ENCODE assay signal across 11 cellular contexts in genomic region chr1:40363721-40364120, GRCh38. TPM values are rescaled to one million over a fixed set of nuclear protein-coding genes. Genes with fewer than 3 reads are reported as not detected.
DNase-seq lines count a peak whose midpoint lies in the region; ATAC-seq and TF ChIP-seq lines count a peak whose summit lies in the region.
"Had no signal": no experiment of that assay in that cellular context is flagged by ENCODE, and none has a peak within 500 bp of the region (broad histone marks: within the 10 kb centered on the region; RNA-seq: fewer than 3 reads in every experiment).

No MANE protein-coding gene starts in this region.

- no peaks in the 10 kb centered on the region for H3K27me3 ChIP-seq in Caco-2 (replicated peaks; ENCODE audit: control insufficient read depth, insufficient read depth, low read length)
- H3K27me3 ChIP-seq in effector memory CD4-positive, alpha-beta T cell (replicated peaks; ENCODE audit: control insufficient read depth, insufficient read depth, low read length, poor library complexity, severe bottlenecking): no peaks in the 10 kb centered on the region

- H3K9me3 ChIP-seq in Caco-2: no peaks in the 10 kb centered on the region
- no peaks in the 10 kb centered on the region for H3K9me3 ChIP-seq in effector memory CD4-positive, alpha-beta T cell (ENCODE audit: control insufficient read depth, low read length)
- H3K9me3 ChIP-seq: lower lobe of right lung had no signal

- no peak overlapping the region for H3K27ac Mint-ChIP-seq in WTC11
- no peak overlapping the region for H3K27ac Mint-ChIP-seq in Caco-2 (ENCODE audit: unreplicated experiment)
- no peak overlapping the region for H3K27ac Mint-ChIP-seq in T-cell

- peaks cover 18% of the 10 kb centered on the region for H3K27me3 Mint-ChIP-seq in WTC11 (ENCODE audit: low read depth)
- no peaks in the 10 kb centered on the region for H3K27me3 Mint-ChIP-seq in Caco-2 (ENCODE audit: insufficient read depth, unreplicated experiment)
- no peaks in the 10 kb centered on the region for H3K27me3 Mint-ChIP-seq in T-cell

- DNase-seq in DMS 273 treated with DMSO at 0.1 percent for 48 hours (lab: John Stamatoyannopoulos, UW) (peak; percentile 95), WTC11 (ENCODE audit: low spot score) (peak; percentile 27), Caco-2 (no peak), medulla oblongata (ENCODE audit: extremely low spot score) (no peak), T-cell (no peak)
- DNase-seq in effector memory CD4-positive, alpha-beta T cell: no peak
- DNase-seq: DMS53, lower lobe of right lung had no signal

- POLR2A ChIA-PET in WTC11 (lab: Charles Lee): no interaction called here
- POLR2A ChIA-PET in Caco-2 (lab: Charles Lee): no interaction called here
- POLR2A ChIA-PET in T-cell (lab: Charles Lee): interaction anchor here in 1 of 2 donors (0.5 to 1.7 kb wide), 2 partner anchors 10 to 345 kb away, joined by 5 to 7 read pairs; partner anchors contain the start of gene SMAP2

- intact Hi-C loops in Caco-2 (cut with micrococcal nuclease; ENCODE audit: unreplicated experiment): no loop called here

- ATAC-seq in GM18907 (IDR thresholded peaks at IDR 0.05; ENCODE audit: unreplicated experiment): peak; percentile 88
- peak; percentile 72 for ATAC-seq in HG02885 (IDR thresholded peaks at IDR 0.05; ENCODE audit: poor library complexity, unreplicated experiment)
- ATAC-seq in WTC11: peak; percentile 87
- no peak for ATAC-seq in T-cell (replicated peaks in 1 of 4)
- ATAC-seq: lower lobe of right lung had no signal

- H3K27ac ChIP-seq in effector memory CD4-positive, alpha-beta T cell (ENCODE audit: insufficient read depth, low read length, poor library complexity, severe bottlenecking): no peak overlapping the region
- H3K27ac ChIP-seq: lower lobe of right lung had no signal

- H3K36me3 ChIP-seq in Caco-2 (ENCODE audit: control insufficient read depth, insufficient read depth, low read length): no peaks in the 10 kb centered on the region
- no peaks in the 10 kb centered on the region for H3K36me3 ChIP-seq in effector memory CD4-positive, alpha-beta T cell (ENCODE audit: control insufficient read depth, insufficient read depth, low read length)
- H3K36me3 ChIP-seq: lower lobe of right lung had no signal

- BruUV-seq in Caco-2 (replicated peaks; lab: Mats Ljungman, UMichigan): no TSS peak

- H3K4me3 Mint-ChIP-seq in WTC11 (no peak overlapping the region), Caco-2 (ENCODE audit: unreplicated experiment) (no peak overlapping the region), T-cell (no peak overlapping the region)

- TF ChIP-seq CTCF in WTC11 (IDR thresholded peaks at IDR 0.05) (no peak), Caco-2 (IDR thresholded peaks at IDR 0.05; ENCODE audit: insufficient read depth in 1 of 2, low read depth in 1 of 2, low read length in 1 of 2, severe bottlenecking in 1 of 2, unreplicated experiment in 1 of 2) (no peak)

- H3K4me3 ChIP-seq in Caco-2 (ENCODE audit: low read depth, low read length): no peak overlapping the region
- no peak overlapping the region for H3K4me3 ChIP-seq in effector memory CD4-positive, alpha-beta T cell (ENCODE audit: insufficient read depth, low read depth, low read length, poor library complexity, severe bottlenecking)
- H3K4me3 ChIP-seq: lower lobe of right lung had no signal

- CTCF ChIA-PET in WTC11 (lab: Charles Lee) (interaction anchor here (0.6 to 3.2 kb wide), 9 partner anchors 10 to 220 kb away, joined by 3 to 16 read pairs (median 5); partner anchors contain the start of genes COL9A2 and SMAP2), Caco-2 (lab: Charles Lee) (no interaction called here), T-cell (lab: Charles Lee) (interaction anchor here (0.5 to 3.0 kb wide), 6 partner anchors 10 to 251 kb away, joined by 3 to 12 read pairs (median 4); partner anchors contain the start of gene SMAP2 (in 1 of the 2))

- H3K4me1 ChIP-seq in Caco-2: no peaks in the 10 kb centered on the region
- no peaks in the 10 kb centered on the region for H3K4me1 ChIP-seq in effector memory CD4-positive, alpha-beta T cell (ENCODE audit: control insufficient read depth, insufficient read depth, low read length, poor library complexity, severe bottlenecking)

- H3K9me3 Mint-ChIP-seq in WTC11: peaks cover 11% of the 10 kb centered on the region
- peaks cover 9% of the 10 kb centered on the region for H3K9me3 Mint-ChIP-seq in Caco-2 (ENCODE audit: unreplicated experiment)
- peaks cover 0 to 4% (median 4%) of the 10 kb centered on the region in 3 donors for H3K9me3 Mint-ChIP-seq in T-cell

- H3K4me1 Mint-ChIP-seq in WTC11 (peaks cover 3% of the 10 kb centered on the region; the same call in 1 of the 2 replicates), Caco-2 (ENCODE audit: low read depth, unreplicated experiment) (no peaks in the 10 kb centered on the region), T-cell (peaks cover 0 to 6% (median 4%) of the 10 kb centered on the region in 3 donors)

- no peaks in the 10 kb centered on the region for H3K36me3 Mint-ChIP-seq in WTC11
- no peaks in the 10 kb centered on the region for H3K36me3 Mint-ChIP-seq in Caco-2 (ENCODE audit: insufficient read depth, unreplicated experiment)
- H3K36me3 Mint-ChIP-seq in T-cell: no peaks in the 10 kb centered on the region

TF ChIP-seq in WTC11, 78 proteins besides CTCF, POLR2A, EP300 and RAD21:
- TF ChIP-seq ZNF138 (CRISPR knock-in tag; conservative IDR thresholded peaks at IDR 0.05): no peak
- no peak for TF ChIP-seq SMAD4 (CRISPR knock-in tag; IDR thresholded peaks at IDR 0.05)

RNA-seq across cellular contexts. Expression of gene SMAP2, which starts 9.8 kb away (rescaled TPM):
- total RNA-seq in WTC11 (2021) (4.9 to 5.7 TPM (median 5.7 TPM) in 3 replicates), Caco-2 (2022) (6.8 and 7.5 TPM in 2 replicates), T-cell (100 to 1,000 TPM; 120 to 254 (median 123) TPM)

RNA-seq across cellular contexts. Expression of gene COL9A2, which starts 46.6 kb away (rescaled TPM):
- total RNA-seq in WTC11 (2021) (4.2 to 5.5 TPM (median 4.7 TPM) in 3 replicates), Caco-2 (2022) (0.23 and 0.39 TPM in 2 replicates), T-cell (1 to 10 TPM; 3.5 to 4.6 (median 3.8) TPM)
- total RNA-seq: MCF 10A had no signal

Comparison
In these comparisons a context has a peak if more than half of its experiments do, and no peak if none do; other contexts are left out.
1. DNase-seq: peak in DMS 273 treated with DMSO at 0.1 percent for 48 hours (single experiment) and WTC11 (single experiment); none in Caco-2 (0 of 2), medulla oblongata (single experiment), effector memory CD4-positive, alpha-beta T cell (0 of 3) and T-cell (0 of 34).
2. ATAC-seq: peak in GM18907 (single experiment), HG02885 (single experiment) and WTC11 (single experiment); none in T-cell (0 of 4).
3. RNA of gene SMAP2, which starts 9.8 kb away (total RNA-seq): 120 to 254 TPM in T-cell; 6.8 to 7.5 TPM in Caco-2 and 4.9 to 5.7 TPM in WTC11; every median in the first group is over 10 times any median in the second.